In genomic region chr6:160386869-160387518, GRCh38 we compare ENCODE assay signal across 15 cellular contexts. TPM values are rescaled to one million over a fixed set of nuclear protein-coding genes. Genes with fewer than 3 reads are reported as not detected.
DNase-seq lines count a peak whose midpoint lies in the region; ATAC-seq and TF ChIP-seq lines count a peak whose summit lies in the region.
"Had no signal": no experiment of that assay in that cellular context is flagged by ENCODE, and none has a peak within 500 bp of the region (broad histone marks: within the 10 kb centered on the region; RNA-seq: fewer than 3 reads in every experiment).

No MANE protein-coding gene starts in this region.

- peaks cover 14% of the 10 kb centered on the region for H3K27me3 Mint-ChIP-seq in T-helper 2 cell treated with Interferon-gamma antibody and Interleukin-4, amounts not matched to agents 5 μg/mL and 100 μg/mL, for 36 hours (ENCODE audit: low read depth)

- no peak overlapping the region for H3K4me3 ChIP-seq in RWPE2 (ENCODE audit: severe bottlenecking)
- H3K4me3 ChIP-seq: BLaER1 treated with 17β-estradiol and CSF1 and Interleukin-3, amounts not matched to agents 10 nM and 100 nM; tibial nerve had no signal

- H3K4me1 ChIP-seq in RWPE2 (ENCODE audit: insufficient read depth, poor library complexity, severe bottlenecking), result peaks cover 47% of the 10 kb centered on the region
- H3K4me1 ChIP-seq: BLaER1 treated with 17β-estradiol and CSF1 and Interleukin-3, amounts not matched to agents 10 nM and 100 nM; tibial nerve had no signal

- intact Hi-C loops in sciatic nerve (cut with DNase I), result no loop called here

- TF ChIP-seq CTCF in RWPE2 (IDR thresholded peaks at IDR 0.05; ENCODE audit: poor library complexity, severe bottlenecking), result peak; percentile 44

- DNase-seq in Caki2 (ENCODE audit: low read depth), result peak; percentile 36
- DNase-seq in RWPE2 (ENCODE audit: low spot score), result peak; percentile 87
- peak; percentile 72 for DNase-seq in glomerular visceral epithelial cell (ENCODE audit: extremely low spot score)
- no peak for DNase-seq in sciatic nerve (ENCODE audit: low spot score)
- no peak for DNase-seq in T-helper 2 cell treated with Interferon-gamma antibody and Interleukin-4, amounts not matched to agents 5 μg/mL and 100 μg/mL, for 36 hours (ENCODE audit: low spot score)
- DNase-seq in NCI-H345 treated with DMSO at 0.1 percent for 48 hours (lab: John Stamatoyannopoulos, UW; ENCODE audit: unreplicated experiment), result no peak
- DNase-seq: activated B cell treated with CpG ODN at 0.5 μM for 24 hours, NCI-H2081 treated with DMSO at 0.1 percent for 48 hours, nephron progenitor cell had no signal

- in situ Hi-C loops in Caki2 (cut with HindIII; ENCODE audit: low pct_unique_long_range_greater_than_20kb, low sequenced_read_pairs), result no loop called here

- no peaks in the 10 kb centered on the region for H3K9me3 ChIP-seq in RWPE2 (ENCODE audit: severe bottlenecking)

- H3K4me3 Mint-ChIP-seq in T-helper 2 cell treated with Interferon-gamma antibody and Interleukin-4, amounts not matched to agents 5 μg/mL and 100 μg/mL, for 36 hours, result no peak overlapping the region
- H3K4me3 Mint-ChIP-seq: activated B cell treated with CpG ODN at 0.5 μM for 24 hours, nephron progenitor cell had no signal

- H3K36me3 ChIP-seq in RWPE2 (ENCODE audit: low read depth), result no peaks in the 10 kb centered on the region
- H3K36me3 ChIP-seq: BLaER1 treated with 17β-estradiol and CSF1 and Interleukin-3, amounts not matched to agents 10 nM and 100 nM; tibial nerve had no signal

- H3K36me3 Mint-ChIP-seq in T-helper 2 cell treated with Interferon-gamma antibody and Interleukin-4, amounts not matched to agents 5 μg/mL and 100 μg/mL, for 36 hours (ENCODE audit: low read depth), result no peaks in the 10 kb centered on the region

- ATAC-seq in RWPE2 (ENCODE audit: low read depth), result peak; percentile 88
- ATAC-seq in sciatic nerve, result peak; percentile 31
- ATAC-seq in GM21576 (IDR thresholded peaks at IDR 0.05; ENCODE audit: unreplicated experiment), result no peak
- no peak for ATAC-seq in GM21723 (IDR thresholded peaks at IDR 0.05; ENCODE audit: unreplicated experiment)
- ATAC-seq: Panc1 had no signal

- peaks cover 5% of the 10 kb centered on the region for H3K9me3 Mint-ChIP-seq in T-helper 2 cell treated with Interferon-gamma antibody and Interleukin-4, amounts not matched to agents 5 μg/mL and 100 μg/mL, for 36 hours
- H3K9me3 Mint-ChIP-seq: activated T-helper 2 cell treated with anti-CD3 and anti-CD28 coated beads, Interferon-gamma antibody, Interleukin-2, Interleukin-4, amounts not matched to agents 10 μg/mL and 5 μg/mL and 100 μg/mL, durations not matched to agents 14 hours and 24 hours and 36 hours had no signal

- no peak overlapping the region for H3K27ac Mint-ChIP-seq in T-helper 2 cell treated with Interferon-gamma antibody and Interleukin-4, amounts not matched to agents 5 μg/mL and 100 μg/mL, for 36 hours
- H3K27ac Mint-ChIP-seq: activated B cell treated with CpG ODN at 0.5 μM for 24 hours; activated T-helper 2 cell treated with anti-CD3 and anti-CD28 coated beads, Interferon-gamma antibody, Interleukin-2, Interleukin-4, amounts not matched to agents 10 μg/mL and 5 μg/mL and 100 μg/mL, durations not matched to agents 14 hours and 24 hours and 36 hours; nephron progenitor cell had no signal

- H3K27ac ChIP-seq in RWPE2 (ENCODE audit: poor library complexity, severe bottlenecking), result peak overlapping the region; percentile 91
- H3K27ac ChIP-seq: BLaER1 treated with 17β-estradiol and CSF1 and Interleukin-3, amounts not matched to agents 10 nM and 100 nM had no signal

- no peaks in the 10 kb centered on the region for H3K4me1 Mint-ChIP-seq in T-helper 2 cell treated with Interferon-gamma antibody and Interleukin-4, amounts not matched to agents 5 μg/mL and 100 μg/mL, for 36 hours (ENCODE audit: low read depth)
- H3K4me1 Mint-ChIP-seq: activated B cell treated with CpG ODN at 0.5 μM for 24 hours had no signal

- no peaks in the 10 kb centered on the region for H3K27me3 ChIP-seq in RWPE2 (ENCODE audit: insufficient read depth, poor library complexity, severe bottlenecking)
- H3K27me3 ChIP-seq: BLaER1 treated with 17β-estradiol and CSF1 and Interleukin-3, amounts not matched to agents 10 nM and 100 nM; tibial nerve had no signal

RNA-seq across cellular contexts. Expression of gene SLC22A3, which starts 38.8 kb away (rescaled TPM):
- 2.4 and 2.5 TPM in 2 replicates for total RNA-seq in Caki2 (2014; rRNA removed; shearing (Covaris generic); ENCODE audit: low replicate concordance)
- 189 TPM for total RNA-seq in sciatic nerve
- total RNA-seq: activated B cell treated with CpG ODN at 0.5 μM for 24 hours; activated T-helper 2 cell treated with anti-CD3 and anti-CD28 coated beads, Interferon-gamma antibody, Interleukin-2, Interleukin-4, amounts not matched to agents 10 μg/mL and 5 μg/mL and 100 μg/mL, durations not matched to agents 14 hours and 24 hours and 36 hours had no signal

Comparison
In these comparisons a context has a peak if more than half of its experiments do, and no peak if none do; other contexts are left out.
1. DNase-seq: peak in Caki2 (single experiment), RWPE2 (single experiment) and glomerular visceral epithelial cell (single experiment); none in sciatic nerve (single experiment), T-helper 2 cell treated with Interferon-gamma antibody and Interleukin-4, amounts not matched to agents 5 μg/mL and 100 μg/mL, for 36 hours (single experiment) and NCI-H345 treated with DMSO at 0.1 percent for 48 hours (single experiment).
2. ATAC-seq: peak in RWPE2 (single experiment) and sciatic nerve (single experiment); none in GM21576 (single experiment) and GM21723 (single experiment).
3. RNA of gene SLC22A3, which starts 38.8 kb away (total RNA-seq): 189 TPM in sciatic nerve (single experiment); 2.4 to 2.5 TPM in Caki2; every median in the first group is over 10 times any median in the second.